In the genomic region with DNA sequence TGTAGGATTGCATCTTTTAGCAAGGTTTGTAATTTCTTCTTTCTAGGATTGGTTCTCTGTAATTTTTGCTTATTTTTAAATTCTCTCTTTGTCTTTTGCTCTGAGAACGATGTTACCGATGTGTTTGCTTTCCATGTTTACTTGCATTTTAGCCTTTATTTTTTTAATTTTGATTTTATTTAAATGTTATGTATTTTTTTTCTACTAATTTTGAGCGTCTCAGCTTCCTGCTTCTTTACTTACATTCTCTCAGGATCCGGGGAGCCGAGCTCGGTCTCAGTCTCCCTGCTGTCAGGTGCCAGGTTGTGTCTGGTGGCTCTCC, we compare ENCODE assay signal across 8 cellular contexts. TPM values are rescaled to one million over a fixed set of nuclear protein-coding genes. Genes with fewer than 3 reads are reported as not detected.
A peak's percentile ranks its signal among the peaks of the same experiment; 100 is the strongest.
DNase-seq lines count a peak whose midpoint lies in the region; ATAC-seq lines count a peak whose summit lies in the region.

No MANE protein-coding gene starts in this region.

- no peaks in the 10 kb centered on the region for H3K27me3 Mint-ChIP-seq in activated T-cell treated with anti-CD3 and anti-CD28 coated beads, Interleukin-2, amount 50 U/mL, for 24 hours
- no peaks in the 10 kb centered on the region for H3K27me3 Mint-ChIP-seq in activated naive CD8-positive, alpha-beta T cell

- H3K4me3 ChIP-seq in thymus (ENCODE audit: low read length) = peak overlapping the region; percentile 88

- H3K36me3 ChIP-seq in thymus (ENCODE audit: control insufficient read depth, insufficient read depth) = no peaks in the 10 kb centered on the region

- H3K27me3 ChIP-seq in layer of hippocampus (ENCODE audit: control insufficient read depth, insufficient read depth, low read length) = peaks cover 19% of the 10 kb centered on the region
- no peaks in the 10 kb centered on the region for H3K27me3 ChIP-seq in thymus (ENCODE audit: control insufficient read depth, insufficient read depth)

- WGBS in thymus = 0% methylated on average over 6 of the region's 6 CpGs

- no peak for DNase-seq in activated T-cell treated with anti-CD3 and anti-CD28 coated beads, Interleukin-2, amount 50 U/mL, for 24 hours
- no peak for DNase-seq in activated T-cell treated with anti-CD3 and anti-CD28 coated beads, Interleukin-2, amount 50 U/mL, for 1 hour
- no peak for DNase-seq in NCI-H1694 treated with DMSO at 0.1 percent for 48 hours (lab: John Stamatoyannopoulos, UW)

- H3K9me3 Mint-ChIP-seq in activated T-cell treated with anti-CD3 and anti-CD28 coated beads, Interleukin-2, amount 50 U/mL, for 24 hours = no peaks in the 10 kb centered on the region
- no peaks in the 10 kb centered on the region for H3K9me3 Mint-ChIP-seq in activated naive CD8-positive, alpha-beta T cell (ENCODE audit: low read depth)

- H3K36me3 Mint-ChIP-seq in activated T-cell treated with anti-CD3 and anti-CD28 coated beads, Interleukin-2, amount 50 U/mL, for 24 hours (ENCODE audit: low read depth) = peaks cover 17% of the 10 kb centered on the region
- peaks cover 3% of the 10 kb centered on the region for H3K36me3 Mint-ChIP-seq in activated naive CD8-positive, alpha-beta T cell

- peaks cover 50% of the 10 kb centered on the region for H3K4me1 Mint-ChIP-seq in activated T-cell treated with anti-CD3 and anti-CD28 coated beads, Interleukin-2, amount 50 U/mL, for 24 hours (ENCODE audit: low read depth)
- H3K4me1 Mint-ChIP-seq in activated naive CD8-positive, alpha-beta T cell (ENCODE audit: low read depth) = peaks cover 56% of the 10 kb centered on the region

- ATAC-seq in GM19397 (IDR thresholded peaks at IDR 0.05; ENCODE audit: unreplicated experiment) (no peak), GM21529 (IDR thresholded peaks at IDR 0.05; ENCODE audit: unreplicated experiment) (no peak)

- peaks cover 13% of the 10 kb centered on the region for H3K4me1 ChIP-seq in thymus (ENCODE audit: control insufficient read depth, insufficient read depth, low read length)

- no peaks in the 10 kb centered on the region for H3K9me3 ChIP-seq in thymus (ENCODE audit: control insufficient read depth)

- H3K4me3 Mint-ChIP-seq in activated T-cell treated with anti-CD3 and anti-CD28 coated beads, Interleukin-2, amount 50 U/mL, for 24 hours = peak overlapping the region; percentile 95
- peak overlapping the region; percentile 97 for H3K4me3 Mint-ChIP-seq in activated naive CD8-positive, alpha-beta T cell

- peak overlapping the region; percentile 99 for H3K27ac Mint-ChIP-seq in activated T-cell treated with anti-CD3 and anti-CD28 coated beads, Interleukin-2, amount 50 U/mL, for 24 hours
- H3K27ac Mint-ChIP-seq in activated naive CD8-positive, alpha-beta T cell = peak overlapping the region; percentile 97

- peak overlapping the region; percentile 48 for H3K27ac ChIP-seq in layer of hippocampus (ENCODE audit: low read depth, low read length)
- H3K27ac ChIP-seq in thymus (ENCODE audit: low read depth) = peak overlapping the region; percentile 100

RNA-seq across cellular contexts. Expression of gene ANXA2R, which starts 20.9 kb away (rescaled TPM):
- polyA plus RNA-seq in thymus = 68.7 TPM
